ENCODE assay signal across 8 cellular contexts in the genomic region with DNA sequence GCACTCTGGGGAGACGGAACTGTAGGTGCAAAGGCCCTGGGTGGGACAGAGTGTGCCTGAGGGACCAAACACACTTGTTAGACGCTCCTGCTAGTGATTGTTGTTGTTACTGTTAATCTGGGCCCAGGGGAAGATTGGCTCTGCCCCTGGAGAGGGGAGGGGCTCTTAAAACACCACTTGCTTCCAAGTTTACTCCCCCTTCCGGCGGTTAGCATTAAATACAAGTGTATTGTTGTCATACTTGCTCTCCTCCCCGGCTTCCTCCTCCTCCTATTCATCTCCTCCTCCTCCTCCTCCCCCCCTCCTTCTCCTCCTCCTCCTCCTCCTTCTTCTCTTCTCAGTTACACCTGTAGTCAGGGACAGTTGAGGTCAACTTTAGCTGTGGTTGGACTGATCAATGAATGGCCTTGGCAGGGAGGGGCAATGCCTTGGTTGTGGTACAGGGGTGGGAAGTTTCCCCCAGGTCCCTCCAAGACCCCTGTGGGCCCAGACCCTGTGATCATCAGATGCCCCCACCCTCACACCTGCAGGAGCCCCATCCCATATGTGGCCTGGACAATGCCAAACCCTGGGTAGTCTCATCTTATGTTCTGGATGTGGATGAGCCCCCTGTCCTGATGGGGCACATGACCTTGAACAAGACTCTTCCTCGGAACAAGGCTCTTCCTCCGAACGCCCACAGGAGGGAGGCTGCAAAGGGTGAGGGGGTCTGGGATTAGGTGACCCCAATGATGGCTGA.
DNase-seq lines count a peak whose midpoint lies in the region; ATAC-seq and TF ChIP-seq lines count a peak whose summit lies in the region.

No MANE protein-coding gene starts in this region.

- ATAC-seq in GM18519 (IDR thresholded peaks at IDR 0.05; ENCODE audit: low FRiP score, unreplicated experiment) (no peak), HG03280 (IDR thresholded peaks at IDR 0.05; ENCODE audit: unreplicated experiment) (no peak)

- peak; percentile 39 for TF ChIP-seq CTCF in astrocyte of the cerebellum (IDR thresholded peaks at IDR 0.05; ENCODE audit: low read depth, low read length, missing control alignments)

- no peak overlapping the region for H3K4me3 ChIP-seq in astrocyte of the cerebellum (ENCODE audit: low read depth, low read length)

- DNase-seq in NCI-H1092 treated with DMSO at 0.1 percent for 48 hours (lab: John Stamatoyannopoulos, UW) (peak; percentile 21), NCI-H1092 (lab: John Stamatoyannopoulos, UW) (no peak), MV-4-11 (lab: John Stamatoyannopoulos, UW) (peak; percentile 13), astrocyte of the cerebellum (ENCODE audit: low read depth) (peak; percentile 51), islet precursor cell (peak; percentile 82), midbrain (lab: John Stamatoyannopoulos, UW) (no peak)

- in situ Hi-C loops in astrocyte of the cerebellum (cut with HindIII; ENCODE audit: low sequenced_read_pairs) = no loop called here

Comparison
In these comparisons a context has a peak if more than half of its experiments do, and no peak if none do; other contexts are left out.
1. DNase-seq: peak in NCI-H1092 treated with DMSO at 0.1 percent for 48 hours (single experiment), MV-4-11 (single experiment), astrocyte of the cerebellum (single experiment) and islet precursor cell (single experiment); none in NCI-H1092 (single experiment) and midbrain (single experiment).